In genomic region chr18:13386891-13387801, GRCh38 we compare ENCODE assay signal across 17 cellular contexts.
"Had no signal": no experiment of that assay in that cellular context is flagged by ENCODE, and none has a peak within 500 bp of the region (broad histone marks: within the 10 kb centered on the region; RNA-seq: fewer than 3 reads in every experiment).

No MANE protein-coding gene starts in this region.

- H3K9me3 ChIP-seq: gastroesophageal sphincter, neutrophil, prostate gland had no signal

- H3K36me3 ChIP-seq: neutrophil, prostate gland had no signal

- ATAC-seq: activated T-cell treated with anti-CD3 and anti-CD28 coated beads, Interleukin-2, amount 50 U/mL, for 4 hours; naive thymus-derived CD4-positive, alpha-beta T cell; sciatic nerve had no signal

- H3K4me3 Mint-ChIP-seq: activated B cell treated with CpG ODN at 0.5 μM for 24 hours; activated CD4-positive, alpha-beta T cell treated with anti-CD3 and anti-CD28 coated beads, Interleukin-2, amount 10 ng/mL, durations not matched to agents 7 days and 5 days; activated T-cell treated with anti-CD3 and anti-CD28 coated beads, Interleukin-2, amount 50 U/mL, for 4 hours; naive thymus-derived CD4-positive, alpha-beta T cell; stimulated activated naive CD8-positive, alpha-beta T cell treated with anti-CD3 and anti-CD28 coated beads, Interleukin-15, Interleukin-2, amounts not matched to agents 100 ng/mL and 50 ng/mL, for 24 hours; T-helper 1 cell treated with Interleukin-12 subunit alpha and Interleukin-12 subunit beta and Interleukin-4 antibody, amounts not matched to agents 30 μg/mL and 1 μg/mL, for 36 hours had no signal

- H3K27ac Mint-ChIP-seq: activated B cell treated with CpG ODN at 0.5 μM for 24 hours; stimulated activated naive CD8-positive, alpha-beta T cell treated with anti-CD3 and anti-CD28 coated beads, Interleukin-15, Interleukin-2, amounts not matched to agents 100 ng/mL and 50 ng/mL, for 24 hours; T-helper 1 cell treated with Interleukin-12 subunit alpha and Interleukin-12 subunit beta and Interleukin-4 antibody, amounts not matched to agents 30 μg/mL and 1 μg/mL, for 36 hours had no signal

- H3K4me3 ChIP-seq: gastroesophageal sphincter, lung, prostate gland had no signal

- DNase-seq: activated B cell treated with CpG ODN at 0.5 μM for 24 hours; activated CD4-positive, alpha-beta T cell treated with anti-CD3 and anti-CD28 coated beads, Interleukin-2, amount 10 ng/mL, durations not matched to agents 7 days and 5 days; activated gamma-delta T cell; activated T-cell treated with anti-CD3 and anti-CD28 coated beads, Interleukin-2, amount 50 U/mL, for 4 hours; cortex of kidney; effector memory CD4-positive, alpha-beta T cell; naive thymus-derived CD4-positive, alpha-beta T cell; SHP77; stimulated activated CD4-positive, alpha-beta T cell treated with anti-CD3 and anti-CD28 coated beads, Interleukin-12 subunit alpha, Interleukin-12 subunit beta, amount 100 ng/mL, for 4 hours had no signal

- H3K27me3 ChIP-seq: gastroesophageal sphincter, neutrophil had no signal

- H3K9me3 Mint-ChIP-seq: activated B cell treated with CpG ODN at 0.5 μM for 24 hours; activated CD4-positive, alpha-beta T cell treated with anti-CD3 and anti-CD28 coated beads, Interleukin-2, amount 10 ng/mL, durations not matched to agents 7 days and 5 days; activated T-cell treated with anti-CD3 and anti-CD28 coated beads, Interleukin-2, amount 50 U/mL, for 4 hours; T-helper 1 cell treated with Interleukin-12 subunit alpha and Interleukin-12 subunit beta and Interleukin-4 antibody, amounts not matched to agents 30 μg/mL and 1 μg/mL, for 36 hours had no signal

- H3K4me1 ChIP-seq: prostate gland had no signal

- H3K27me3 Mint-ChIP-seq: activated CD4-positive, alpha-beta T cell treated with anti-CD3 and anti-CD28 coated beads, Interleukin-2, amount 10 ng/mL, durations not matched to agents 7 days and 5 days; naive thymus-derived CD4-positive, alpha-beta T cell; stimulated activated naive CD8-positive, alpha-beta T cell treated with anti-CD3 and anti-CD28 coated beads, Interleukin-15, Interleukin-2, amounts not matched to agents 100 ng/mL and 50 ng/mL, for 24 hours had no signal

- H3K27ac ChIP-seq: epithelial cell of prostate, neutrophil, prostate gland had no signal
